In genomic region chr19:16623066-16623465, GRCh38 we compare ENCODE assay signal across 23 cellular contexts. TPM values are rescaled to one million over a fixed set of nuclear protein-coding genes. Genes with fewer than 3 reads are reported as not detected.
A peak's percentile ranks its signal among the peaks of the same experiment; 100 is the strongest.
DNase-seq lines count a peak whose midpoint lies in the region; ATAC-seq, FAIRE-seq and TF ChIP-seq lines count a peak whose summit lies in the region.
"Had no signal": no experiment of that assay in that cellular context is flagged by ENCODE, and none has a peak within 500 bp of the region (broad histone marks: within the 10 kb centered on the region; RNA-seq: fewer than 3 reads in every experiment).

No MANE protein-coding gene starts in this region.

- 100% methylated on average over 2 of the region's 2 CpGs; no CpG with 5 or more reads in 1 of the 2 experiments for WGBS in H1 (ENCODE audit: extremely low coverage in 1 of 2, insufficient coverage in 1 of 2, insufficient read length in 1 of 2, insufficient replicate concordance in 2 of 2, low coverage in 1 of 2, low lambda C conversion rate in 2 of 2, missing lambda C conversion rate in 1 of 2), 2 experiments

- TF ChIP-seq EP300 in H1 (IDR thresholded peaks at IDR 0.05; ENCODE audit: borderline replicate concordance in 1 of 2, low read depth in 2 of 2, low read length in 2 of 2), result no peak

- no peak overlapping the region for H2AFZ ChIP-seq in GM23338
- H2AFZ ChIP-seq in OCI-LY1 (ENCODE audit: low read length), result no peak overlapping the region
- no peak overlapping the region for H2AFZ ChIP-seq in H1 (ENCODE audit: low read length)

- H3K4me1 Mint-ChIP-seq in GM23338 (peaks cover 34% of the 10 kb centered on the region), type B pancreatic cell (ENCODE audit: unreplicated experiment) (peaks cover 47% of the 10 kb centered on the region)

- H3K23ac ChIP-seq in H1 (ENCODE audit: insufficient read length), result no peak overlapping the region

- no peak overlapping the region for H3K4ac ChIP-seq in H1 (replicated peaks; ENCODE audit: insufficient read length, low read depth, low read length)

- no peak overlapping the region for H2BK5ac ChIP-seq in H1 (ENCODE audit: low read depth, low read length)

- H2BK12ac ChIP-seq in H1 (ENCODE audit: low read depth, low read length), result no peak overlapping the region

- no peak overlapping the region for H3K18ac ChIP-seq in H1 (ENCODE audit: extremely low read depth, low read length)

- H3K4me3 Mint-ChIP-seq in GM23338, result no peak overlapping the region
- H3K4me3 Mint-ChIP-seq in type B pancreatic cell, result no peak overlapping the region
- H3K4me3 Mint-ChIP-seq: CD8-positive, alpha-beta T cell had no signal

- no peak overlapping the region for H3K56ac ChIP-seq in H1 (replicated peaks; ENCODE audit: insufficient read length, low read depth, low read length)

- H4K91ac ChIP-seq in H1 (replicated peaks; ENCODE audit: insufficient read length, low read length), result no peak overlapping the region

- H2AK5ac ChIP-seq in H1 (ENCODE audit: low read depth, low read length), result no peak overlapping the region

- H3F3A ChIP-seq in GM23338 (replicated peaks; ENCODE audit: low read depth), result no peaks in the 10 kb centered on the region
- no peaks in the 10 kb centered on the region for H3F3A ChIP-seq in OCI-LY1 (ENCODE audit: insufficient read depth, low read length)

- CTCF ChIA-PET in H1 (lab: Charles Lee; ENCODE audit: partially characterized antibody), result no interaction called here

- H3K36me3 ChIP-seq in GM23338 (ENCODE audit: insufficient read depth) (no peaks in the 10 kb centered on the region), OCI-LY1 (ENCODE audit: insufficient read depth, low read length) (peaks cover 36% of the 10 kb centered on the region; the same call in 1 of the 2 replicates), H1 (ENCODE audit: control insufficient read depth in 2 of 4, insufficient read depth in 4 of 4, low read length in 3 of 4) (peaks cover 0 to 5% (median 0%) of the 10 kb centered on the region in 4 experiments; a peak in 5 of 8 replicates)

- ATAC-seq in GM23338, result no peak
- no peak for ATAC-seq in HG02970 (IDR thresholded peaks at IDR 0.05; ENCODE audit: low FRiP score, unreplicated experiment)
- ATAC-seq: CD8-positive, alpha-beta T cell had no signal

- H3K36me3 Mint-ChIP-seq in GM23338 (ENCODE audit: low read depth) (no peaks in the 10 kb centered on the region; the same call in 2 of the 3 replicates), type B pancreatic cell (no peaks in the 10 kb centered on the region)

- no peak overlapping the region for H4K5ac ChIP-seq in H1 (ENCODE audit: insufficient read length, low read depth, low read length)

- no peak overlapping the region for H3K14ac ChIP-seq in H1 (ENCODE audit: insufficient read length)

- FAIRE-seq in H1 (lab: Jason Lieb, UNC) (no peak), RCC 7860 (lab: Jason Lieb, UNC) (no peak)
- FAIRE-seq: A204.1, G401.6 had no signal

- H2BK20ac ChIP-seq in H1 (ENCODE audit: low read length), result no peak overlapping the region

- peaks cover 7% of the 10 kb centered on the region; the same call in 1 of the 2 replicates for H3K23me2 ChIP-seq in H1 (ENCODE audit: low read depth, low read length)

- H3K27ac Mint-ChIP-seq in GM23338 (no peak overlapping the region), type B pancreatic cell (peak overlapping the region; percentile 32)
- H3K27ac Mint-ChIP-seq: CD8-positive, alpha-beta T cell had no signal

- H3K4me1 ChIP-seq in GM23338 (ENCODE audit: insufficient read depth) (peaks cover 5% of the 10 kb centered on the region), OCI-LY1 (ENCODE audit: insufficient read depth, low read length, severe bottlenecking) (peaks cover 86% of the 10 kb centered on the region), H1 (replicated peaks in 1 of 4; ENCODE audit: control insufficient read depth in 3 of 4, insufficient read depth in 4 of 4, low read length in 3 of 4) (peaks cover 0 to 8% (median 0%) of the 10 kb centered on the region in 4 experiments; a peak in 4 of 7 replicates)

- no peak overlapping the region; the same call in 1 of the 2 replicates for H3K9ac ChIP-seq in OCI-LY1 (ENCODE audit: low read length)
- no peak overlapping the region for H3K9ac ChIP-seq in H1 (replicated peaks in 1 of 4; ENCODE audit: extremely low read depth in 1 of 4, low read depth in 3 of 4, low read length in 3 of 4)

- no peaks in the 10 kb centered on the region for H3K9me3 Mint-ChIP-seq in GM23338
- no peaks in the 10 kb centered on the region for H3K9me3 Mint-ChIP-seq in type B pancreatic cell
- H3K9me3 Mint-ChIP-seq: CD8-positive, alpha-beta T cell had no signal

- H4K20me1 ChIP-seq in GM23338 (replicated peaks; ENCODE audit: insufficient read depth) (peaks cover 65% of the 10 kb centered on the region), OCI-LY1 (ENCODE audit: insufficient read depth, low read length) (no peaks in the 10 kb centered on the region), H1 (replicated peaks in 1 of 2; ENCODE audit: control insufficient read depth in 1 of 2, insufficient read depth in 2 of 2, low read length in 2 of 2) (peaks cover 32 to 67% of the 10 kb centered on the region in 2 experiments)

- no peak for TF ChIP-seq RAD21 in H1 (IDR thresholded peaks at IDR 0.05 in 1 of 2, conservative IDR thresholded peaks at IDR 0.05 in 1 of 2; ENCODE audit: low read depth in 2 of 2, low read length in 2 of 2)

- DNase-seq in GM23338 (ENCODE audit: low spot score) (no peak), H1 (ENCODE audit: low read depth in 1 of 2, low spot score in 2 of 2) (no peak), type B pancreatic cell (ENCODE audit: extremely low spot score, unreplicated experiment) (no peak), RCC 7860 (ENCODE audit: low spot score) (no peak), superior temporal gyrus (ENCODE audit: extremely low spot score) (no peak)
- no peak for DNase-seq in stimulated activated CD4-positive, alpha-beta T cell treated with anti-CD3 and anti-CD28 coated beads, Interleukin-1b, Interleukin-23, amount 100 ng/mL, for 48 hours
- DNase-seq: Caco-2; CD8-positive, alpha-beta T cell; Kasumi-1; NCI-H1105 treated with DMSO at 0.1 percent for 48 hours; NCI-H146; NCI-H1930; NCI-H2107; NCI-H446; NCI-H524 treated with DMSO at 0.1 percent for 48 hours; NCI-H774; SHP77 had no signal

- no peak for TF ChIP-seq CTCF in GM23338 (conservative IDR thresholded peaks at IDR 0.05; ENCODE audit: low read depth in 2 of 2)
- no peak for TF ChIP-seq CTCF in OCI-LY1 (IDR thresholded peaks at IDR 0.05; ENCODE audit: low read length)
- no peak for TF ChIP-seq CTCF in H1 (IDR thresholded peaks at IDR 0.05; ENCODE audit: control extremely low read depth in 1 of 3, insufficient read depth in 1 of 3, low read depth in 1 of 3, low read length in 3 of 3)
- TF ChIP-seq CTCF in type B pancreatic cell (conservative IDR thresholded peaks at IDR 0.05), result no peak

- H3K79me2 ChIP-seq in GM23338 (replicated peaks; ENCODE audit: insufficient read depth) (peaks cover 97% of the 10 kb centered on the region), OCI-LY1 (ENCODE audit: insufficient read depth, low read length) (peaks cover 98% of the 10 kb centered on the region), H1 (ENCODE audit: control insufficient read depth in 1 of 2, insufficient read depth in 2 of 2, low read length in 2 of 2) (peaks cover 25 to 96% of the 10 kb centered on the region in 2 experiments)

- no peaks in the 10 kb centered on the region for H3K9me2 ChIP-seq in GM23338 (ENCODE audit: insufficient read depth)
- H3K9me2 ChIP-seq in OCI-LY1 (ENCODE audit: low read depth, low read length), result no peaks in the 10 kb centered on the region

- H3K9me3 ChIP-seq in OCI-LY1 (ENCODE audit: low read length), result no peaks in the 10 kb centered on the region
- H3K9me3 ChIP-seq in H1 (ENCODE audit: insufficient read depth in 2 of 2, low read depth in 1 of 2, low read length in 1 of 2), result no peaks in the 10 kb centered on the region
- H3K9me3 ChIP-seq: BLaER1 treated with 17β-estradiol and CSF1 and Interleukin-3, amounts not matched to agents 10 nM and 100 nM; Caco-2 had no signal

- H3K27ac ChIP-seq in GM23338 (ENCODE audit: low read depth) (peak overlapping the region; percentile 45; the same call in 1 of the 2 replicates), OCI-LY1 (ENCODE audit: low read depth, low read length, poor library complexity, severe bottlenecking) (peak overlapping the region; percentile 11), H1 (ENCODE audit: low read depth, low read length) (no peak overlapping the region)
- H3K27ac ChIP-seq: BLaER1 treated with 17β-estradiol and CSF1 and Interleukin-3, amounts not matched to agents 10 nM and 100 nM; RWPE1 had no signal

- H3K27me3 Mint-ChIP-seq in GM23338 (ENCODE audit: insufficient read depth, low read depth, poor library complexity), result peaks cover 3% of the 10 kb centered on the region
- no peaks in the 10 kb centered on the region for H3K27me3 Mint-ChIP-seq in type B pancreatic cell

- no peak for TF ChIP-seq POLR2A in H1 (IDR thresholded peaks at IDR 0.05; ENCODE audit: control extremely low read depth in 1 of 2, low read depth in 2 of 2, low read length in 2 of 2)

- peaks cover 56% of the 10 kb centered on the region for H3K79me1 ChIP-seq in H1 (ENCODE audit: low read depth, low read length)

- POLR2A ChIA-PET in H1 (lab: Charles Lee; ENCODE audit: partially characterized antibody), result interaction anchor here (1.2 kb wide), 1 partner anchor 9 kb away, joined by 4 read pairs; no protein-coding TSS in a partner anchor

- no peak overlapping the region for H2BK120ac ChIP-seq in H1 (replicated peaks; ENCODE audit: low read depth, low read length)

- H3K27me3 ChIP-seq in GM23338 (ENCODE audit: insufficient read depth) (no peaks in the 10 kb centered on the region), OCI-LY1 (ENCODE audit: insufficient read depth, low read length) (no peaks in the 10 kb centered on the region), H1 (replicated peaks in 1 of 4; ENCODE audit: control insufficient read depth in 3 of 4, extremely low read depth in 1 of 4, insufficient read depth in 3 of 4, low read length in 3 of 4) (no peaks in the 10 kb centered on the region)
- H3K27me3 ChIP-seq: BLaER1 treated with 17β-estradiol and CSF1 and Interleukin-3, amounts not matched to agents 10 nM and 100 nM had no signal

- no peak overlapping the region for H2BK15ac ChIP-seq in H1 (ENCODE audit: low read length)

- no peak overlapping the region for H3K4me3 ChIP-seq in GM23338
- H3K4me3 ChIP-seq in OCI-LY1 (ENCODE audit: low read depth, low read length, poor library complexity, severe bottlenecking), result no peak overlapping the region
- no peak overlapping the region for H3K4me3 ChIP-seq in H1 (ENCODE audit: extremely low read depth in 1 of 4, insufficient read depth in 2 of 4, low read depth in 3 of 4, low read length in 4 of 4)
- H3K4me3 ChIP-seq: BLaER1 treated with 17β-estradiol and CSF1 and Interleukin-3, amounts not matched to agents 10 nM and 100 nM had no signal

- peak overlapping the region; percentile 19; the same call in 1 of the 2 replicates for H4K8ac ChIP-seq in H1 (ENCODE audit: extremely low read depth, insufficient read depth, low read length)

- no peak overlapping the region for H3K4me2 ChIP-seq in GM23338
- peak overlapping the region; percentile 84; the same call in 1 of the 2 replicates for H3K4me2 ChIP-seq in OCI-LY1 (ENCODE audit: low read length)
- no peak overlapping the region for H3K4me2 ChIP-seq in H1 (ENCODE audit: insufficient read depth in 1 of 2, low read depth in 2 of 2, low read length in 2 of 2)
- H3K4me2 ChIP-seq: BLaER1 treated with 17β-estradiol and CSF1 and Interleukin-3, amounts not matched to agents 10 nM and 100 nM had no signal

RNA-seq across cellular contexts. Expression of gene MED26, which starts 4.9 kb away (rescaled TPM):
- 13.1 and 15.4 TPM in 2 replicates for total RNA-seq in GM23338 (2014; rRNA removed; shearing (Covaris generic))
- polyA plus RNA-seq in GM23338 (2016; fragmentation: Nextera tagmentation; extraction: Ambion mirVana), result 7.4 and 8.6 TPM in 2 replicates
- 10.7 and 12.3 TPM in 2 replicates for total RNA-seq in H1 (2021; fragmentation: NEBNext Ultra II Directional; extraction: Animal tissue kit (Norgen Biotek cat#: 25700))
- polyA plus RNA-seq in H1 (2011; rRNA removed), result 5.3 and 6.2 TPM in 2 replicates
- polyA plus RNA-seq in H1 (2011; cell fraction: cytosol; rRNA removed), result 5.3 TPM
- polyA plus RNA-seq in H1 (2011; cell fraction: nucleus; rRNA removed), result 7.5 TPM
- polyA plus RNA-seq in H1 (2012, experiment 1 of 2), result 5.9 to 7.5 TPM (median 7.2 TPM) in 4 replicates
- 6.3 TPM for polyA plus RNA-seq in H1 (2012, experiment 2 of 2)
- polyA plus RNA-seq in H1 (2013, experiment 1 of 2), result 7.3 TPM
- 6.5 TPM for polyA plus RNA-seq in H1 (2013, experiment 2 of 2)
- polyA minus RNA-seq in H1 (2011; rRNA and poly(A)+ RNA removed), result 6.0 and 8.6 TPM in 2 replicates
- polyA minus RNA-seq in H1 (2011; cell fraction: cytosol; rRNA and poly(A)+ RNA removed), result 11.6 TPM
- polyA minus RNA-seq in H1 (2011; cell fraction: nucleus; rRNA and poly(A)+ RNA removed), result 15.5 TPM
- total RNA-seq in type B pancreatic cell (ENCODE audit: low replicate concordance), result 12.5 and 12.8 TPM in 2 replicates

RNA-seq across cellular contexts. Expression of gene SMIM7, which starts 36.9 kb away (rescaled TPM):
- 64.2 and 81.7 TPM in 2 replicates for total RNA-seq in GM23338 (2014; rRNA removed; shearing (Covaris generic))
- polyA plus RNA-seq in GM23338 (2016; fragmentation: Nextera tagmentation; extraction: Ambion mirVana), result 84.5 and 91.3 TPM in 2 replicates
- total RNA-seq in H1 (2021; fragmentation: NEBNext Ultra II Directional; extraction: Animal tissue kit (Norgen Biotek cat#: 25700)), result 67.5 and 69.9 TPM in 2 replicates
- polyA plus RNA-seq in H1 (2011; rRNA removed), result 51.7 and 55.5 TPM in 2 replicates
- polyA plus RNA-seq in H1 (2011; cell fraction: cytosol; rRNA removed), result 66.2 TPM
- polyA plus RNA-seq in H1 (2011; cell fraction: nucleus; rRNA removed), result 45.6 TPM
- polyA plus RNA-seq in H1 (2012, experiment 1 of 2), result 47.9 to 58.5 TPM (median 57.2 TPM) in 4 replicates
- polyA plus RNA-seq in H1 (2012, experiment 2 of 2), result 40.2 TPM
- 64.7 TPM for polyA plus RNA-seq in H1 (2013, experiment 1 of 2)
- polyA plus RNA-seq in H1 (2013, experiment 2 of 2), result 70.1 TPM
- 52.4 and 54.7 TPM in 2 replicates for polyA minus RNA-seq in H1 (2011; rRNA and poly(A)+ RNA removed)
- 32.8 TPM for polyA minus RNA-seq in H1 (2011; cell fraction: cytosol; rRNA and poly(A)+ RNA removed)
- polyA minus RNA-seq in H1 (2011; cell fraction: nucleus; rRNA and poly(A)+ RNA removed), result 52.3 TPM
- total RNA-seq in type B pancreatic cell (ENCODE audit: low replicate concordance), result 63.6 and 72.1 TPM in 2 replicates

RNA-seq across cellular contexts. Expression of gene TMEM38A, which starts 37.9 kb away (rescaled TPM):
- 11.3 and 14.1 TPM in 2 replicates for total RNA-seq in GM23338 (2014; rRNA removed; shearing (Covaris generic))
- polyA plus RNA-seq in GM23338 (2016; fragmentation: Nextera tagmentation; extraction: Ambion mirVana) (5.9 and 7.6 TPM in 2 replicates), H1 (2011; rRNA removed) (9.2 and 11.2 TPM in 2 replicates)
- 8.9 and 9.8 TPM in 2 replicates for total RNA-seq in H1 (2021; fragmentation: NEBNext Ultra II Directional; extraction: Animal tissue kit (Norgen Biotek cat#: 25700))
- polyA plus RNA-seq in H1 (2011; cell fraction: cytosol; rRNA removed), result 10.5 TPM
- 8.5 TPM for polyA plus RNA-seq in H1 (2011; cell fraction: nucleus; rRNA removed)
- 10.0 to 12.3 TPM (median 11.0 TPM) in 4 replicates for polyA plus RNA-seq in H1 (2012, experiment 1 of 2)
- 9.7 TPM for polyA plus RNA-seq in H1 (2012, experiment 2 of 2)
- polyA plus RNA-seq in H1 (2013, experiment 1 of 2), result 7.2 TPM
- 8.9 TPM for polyA plus RNA-seq in H1 (2013, experiment 2 of 2)
- 15.5 and 16.6 TPM in 2 replicates for polyA minus RNA-seq in H1 (2011; rRNA and poly(A)+ RNA removed)
- 7.1 TPM for polyA minus RNA-seq in H1 (2011; cell fraction: cytosol; rRNA and poly(A)+ RNA removed)
- 7.3 TPM for polyA minus RNA-seq in H1 (2011; cell fraction: nucleus; rRNA and poly(A)+ RNA removed)
- total RNA-seq in type B pancreatic cell (ENCODE audit: low replicate concordance), result 7.6 and 8.0 TPM in 2 replicates

RNA-seq across cellular contexts. Expression of gene SLC35E1, which starts 50.9 kb away (rescaled TPM):
- 24.1 and 30.3 TPM in 2 replicates for total RNA-seq in GM23338 (2014; rRNA removed; shearing (Covaris generic))
- polyA plus RNA-seq in GM23338 (2016; fragmentation: Nextera tagmentation; extraction: Ambion mirVana) (16.2 and 17.0 TPM in 2 replicates), H1 (2011; rRNA removed) (31.2 and 31.9 TPM in 2 replicates)
- 26.0 and 28.5 TPM in 2 replicates for total RNA-seq in H1 (2021; fragmentation: NEBNext Ultra II Directional; extraction: Animal tissue kit (Norgen Biotek cat#: 25700))
- polyA plus RNA-seq in H1 (2011; cell fraction: cytosol; rRNA removed), result 19.0 TPM
- polyA plus RNA-seq in H1 (2011; cell fraction: nucleus; rRNA removed), result 47.0 TPM
- polyA plus RNA-seq in H1 (2012, experiment 1 of 2), result 17.7 to 21.3 TPM (median 20.5 TPM) in 4 replicates
- polyA plus RNA-seq in H1 (2012, experiment 2 of 2), result 15.8 TPM
- polyA plus RNA-seq in H1 (2013, experiment 1 of 2), result 36.8 TPM
- polyA plus RNA-seq in H1 (2013, experiment 2 of 2), result 43.2 TPM
- polyA minus RNA-seq in H1 (2011; rRNA and poly(A)+ RNA removed), result 52.9 and 53.8 TPM in 2 replicates
- 20.4 TPM for polyA minus RNA-seq in H1 (2011; cell fraction: cytosol; rRNA and poly(A)+ RNA removed)
- 24.4 TPM for polyA minus RNA-seq in H1 (2011; cell fraction: nucleus; rRNA and poly(A)+ RNA removed)
- total RNA-seq in type B pancreatic cell (ENCODE audit: low replicate concordance), result 44.5 and 52.7 TPM in 2 replicates
